Comparison of ENCODE assay signal across 8 cellular contexts in genomic region chr9:124197177-124198095, GRCh38.
A peak's percentile ranks its signal among the peaks of the same experiment; 100 is the strongest.
DNase-seq lines count a peak whose midpoint lies in the region; ATAC-seq and TF ChIP-seq lines count a peak whose summit lies in the region.

No MANE protein-coding gene starts in this region.

- H3K27ac ChIP-seq in HL-60 (replicated peaks): peak overlapping the region; percentile 74

- ATAC-seq in GM21423 (IDR thresholded peaks at IDR 0.05; ENCODE audit: unreplicated experiment) (peak; percentile 56), GM19324 (IDR thresholded peaks at IDR 0.05; ENCODE audit: low FRiP score, unreplicated experiment) (no peak)

- no peaks in the 10 kb centered on the region for H3K27me3 ChIP-seq in HL-60 (ENCODE audit: insufficient read depth, poor library complexity, severe bottlenecking)

- TF ChIP-seq CTCF in GM12873 (IDR thresholded peaks at IDR 0.05; ENCODE audit: insufficient read depth, low read depth, low read length, missing control alignments) (peak; percentile 24), HL-60 (IDR thresholded peaks at IDR 0.05; ENCODE audit: insufficient read depth, low read length) (no peak)

- H3K4me3 ChIP-seq in HL-60 (replicated peaks; ENCODE audit: insufficient read depth, low read length): no peak overlapping the region

- DNase-seq in HL-60 (ENCODE audit: low read depth in 1 of 2, low spot score in 1 of 2): peak; percentile 87 to 95
- DNase-seq in germinal center (ENCODE audit: low spot score): peak; percentile 70
- DNase-seq in A172 (ENCODE audit: low spot score): no peak
- no peak for DNase-seq in iPS-NIHi7 (ENCODE audit: extremely low spot score)
- no peak for DNase-seq in stimulated activated naive CD4-positive, alpha-beta T cell (lab: John Stamatoyannopoulos, UW)

Comparison
In these comparisons a context has a peak if more than half of its experiments do, and no peak if none do; other contexts are left out.
1. DNase-seq: peak in HL-60 (2 of 2) and germinal center (single experiment); none in A172 (single experiment), iPS-NIHi7 (single experiment) and stimulated activated naive CD4-positive, alpha-beta T cell (0 of 6).